In the genomic region with DNA sequence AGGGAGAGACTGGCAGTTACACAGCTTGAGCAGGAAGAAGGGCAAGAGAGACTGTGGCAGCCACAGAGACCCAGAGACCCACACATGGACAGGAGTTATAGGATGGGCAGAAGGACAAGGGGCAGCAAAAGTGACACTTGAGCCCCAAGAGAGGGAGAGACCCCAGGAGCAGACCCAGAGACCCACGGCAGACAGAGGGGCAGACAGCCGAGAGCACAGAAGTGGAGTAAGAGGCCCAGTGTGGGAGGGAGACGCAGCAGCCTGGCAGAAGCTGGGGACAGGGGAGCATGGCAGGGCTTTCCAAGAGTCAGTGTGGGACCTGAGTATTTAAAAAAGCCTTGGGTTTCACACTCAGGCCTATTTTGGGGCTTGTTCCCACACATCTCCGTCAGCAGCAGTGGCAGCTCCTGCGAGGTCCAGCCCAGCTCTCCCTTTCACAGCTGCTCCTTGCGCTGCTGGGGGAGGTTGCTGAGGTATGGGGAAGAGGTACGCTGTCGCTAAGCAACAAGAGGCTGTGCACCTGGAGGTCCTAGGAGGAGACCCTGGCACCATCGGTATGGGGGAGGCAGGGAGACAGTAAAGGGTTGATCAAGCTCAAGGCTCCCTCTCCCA, we compare ENCODE assay signal across 1 cellular context.
TF ChIP-seq lines count a peak whose summit lies in the region.

No MANE protein-coding gene starts in this region.

TF ChIP-seq in H1, 55 proteins besides CTCF, POLR2A, EP300 and RAD21 (continued from another document):
- no peak for TF ChIP-seq CBX5 (IDR thresholded peaks at IDR 0.05; ENCODE audit: low read depth, low read length)
- no peak for TF ChIP-seq ATF2 (IDR thresholded peaks at IDR 0.05; ENCODE audit: low read length)
- TF ChIP-seq RBBP5 (IDR thresholded peaks at IDR 0.05; ENCODE audit: borderline replicate concordance, low read depth, low read length): no peak
- no peak for TF ChIP-seq JUND (IDR thresholded peaks at IDR 0.05; ENCODE audit: low read length)
- TF ChIP-seq GABPA (IDR thresholded peaks at IDR 0.05; ENCODE audit: borderline replicate concordance, insufficient read depth, low read length): no peak
- TF ChIP-seq ZNF274 (IDR thresholded peaks at IDR 0.05; ENCODE audit: borderline replicate concordance, extremely low read depth, low read length): no peak
- no peak for TF ChIP-seq TBP (IDR thresholded peaks at IDR 0.05; ENCODE audit: low read depth, low read length)
- no peak for TF ChIP-seq TCF12 (IDR thresholded peaks at IDR 0.05; ENCODE audit: low read depth, low read length)
- TF ChIP-seq JUN (IDR thresholded peaks at IDR 0.05; ENCODE audit: low read depth, low read length): no peak
- no peak for TF ChIP-seq TAF7 (optimal IDR thresholded peaks at IDR 0.05; ENCODE audit: borderline replicate concordance, low read depth, low read length)
- no peak for TF ChIP-seq NRF1 (IDR thresholded peaks at IDR 0.05; ENCODE audit: low read depth, low read length)
- no peak for TF ChIP-seq TAF1 (IDR thresholded peaks at IDR 0.05; ENCODE audit: low read depth, low read length)
- no peak for TF ChIP-seq SUZ12 (IDR thresholded peaks at IDR 0.05; ENCODE audit: low read length)
- no peak for TF ChIP-seq SP1 (IDR thresholded peaks at IDR 0.05; ENCODE audit: low read depth, low read length)
- TF ChIP-seq CBX8 (IDR thresholded peaks at IDR 0.05; ENCODE audit: borderline replicate concordance, low read depth, low read length): no peak
TF ChIP-seq in H1: peak in this region for 0.
